Comparison of ENCODE assay signal across 19 cellular contexts in the genomic region with DNA sequence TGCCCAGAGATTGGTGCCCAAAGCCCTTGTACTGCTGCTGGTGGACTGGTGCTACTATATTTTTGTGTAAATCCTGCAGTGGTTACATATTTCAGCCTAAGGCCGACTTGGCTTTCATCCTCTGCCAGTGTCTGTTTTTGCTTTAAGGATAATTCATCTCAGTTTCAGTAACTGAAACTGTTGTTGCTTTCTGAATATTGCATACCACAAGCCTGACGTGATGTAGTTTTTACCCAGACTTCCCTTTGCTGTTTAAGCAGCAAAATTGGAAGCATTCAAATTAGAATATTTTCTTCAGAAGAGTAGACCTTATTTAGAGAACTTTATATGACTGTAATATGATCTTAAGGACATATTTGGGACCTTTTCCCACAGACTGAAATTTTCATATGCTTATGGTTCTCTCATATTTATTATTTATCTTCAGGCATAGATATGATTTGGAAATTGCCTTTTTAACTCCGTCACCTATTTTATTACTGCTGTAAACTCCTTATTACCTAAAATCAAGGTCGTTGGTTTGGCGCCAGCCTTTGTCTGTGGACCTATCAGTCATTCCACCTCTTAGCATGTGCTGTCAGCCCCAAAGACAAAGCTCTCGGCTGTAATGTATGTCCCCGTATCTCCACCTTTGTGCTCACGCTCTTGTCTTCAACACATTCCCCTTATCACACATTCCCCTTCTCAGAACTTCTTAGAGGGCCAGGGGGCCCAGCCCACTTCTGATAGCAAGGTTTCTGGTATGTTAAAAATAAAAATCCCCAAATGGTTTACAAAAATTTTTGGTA.
A peak's percentile ranks its signal among the peaks of the same experiment; 100 is the strongest.
DNase-seq lines count a peak whose midpoint lies in the region; ATAC-seq and TF ChIP-seq lines count a peak whose summit lies in the region.
"Had no signal": no experiment of that assay in that cellular context is flagged by ENCODE, and none has a peak within 500 bp of the region (broad histone marks: within the 10 kb centered on the region; RNA-seq: fewer than 3 reads in every experiment).

No MANE protein-coding gene starts in this region.

- H3K23me2 ChIP-seq in H9 (ENCODE audit: insufficient read length, low read depth, low read length, poor library complexity, severe bottlenecking) = no peaks in the 10 kb centered on the region

- H2BK20ac ChIP-seq in H9 (ENCODE audit: low read depth, low read length, poor library complexity, severe bottlenecking) = no peak overlapping the region

- H2AK5ac ChIP-seq in H9 (ENCODE audit: insufficient read length, low read length) = no peak overlapping the region

- no peak overlapping the region for H3K27ac ChIP-seq in H9 (ENCODE audit: insufficient read length, low read depth, low read length)
- H3K27ac ChIP-seq in ascending aorta = peak overlapping the region; percentile 23 to 65
- H3K27ac ChIP-seq in smooth muscle cell (ENCODE audit: low read depth) = no peak overlapping the region
- H3K27ac ChIP-seq: adrenal gland, lower lobe of right lung, prostate gland had no signal

- TF ChIP-seq CTCF in H9 (conservative IDR thresholded peaks at IDR 0.05) (no peak), ascending aorta (IDR thresholded peaks at IDR 0.05) (no peak), smooth muscle cell (IDR thresholded peaks at IDR 0.05; ENCODE audit: borderline replicate concordance, insufficient read depth, poor library complexity, severe bottlenecking) (no peak)

- H3K27me3 ChIP-seq in H9 (ENCODE audit: insufficient read depth, low read length) (no peaks in the 10 kb centered on the region), ascending aorta (no peaks in the 10 kb centered on the region), smooth muscle cell (ENCODE audit: low read depth) (no peaks in the 10 kb centered on the region)
- H3K27me3 ChIP-seq: adrenal gland, BE2C had no signal

- H3K4me3 ChIP-seq in ascending aorta = no peak overlapping the region
- H3K4me3 ChIP-seq in smooth muscle cell = no peak overlapping the region
- H3K4me3 ChIP-seq: adrenal gland, lower lobe of right lung, prostate gland had no signal

- H2BK15ac ChIP-seq in H9 (ENCODE audit: low read depth, low read length) = no peak overlapping the region

- H3K36me3 ChIP-seq in ascending aorta (no peaks in the 10 kb centered on the region), smooth muscle cell (ENCODE audit: low read depth) (no peaks in the 10 kb centered on the region)
- H3K36me3 ChIP-seq: adrenal gland, BE2C, lower lobe of right lung, prostate gland had no signal

- H3K14ac ChIP-seq in H9 (ENCODE audit: insufficient read depth, low read length) = no peak overlapping the region

- no peak overlapping the region for H2BK5ac ChIP-seq in H9 (ENCODE audit: insufficient read length, low read length)

- no peak overlapping the region for H4K5ac ChIP-seq in H9 (ENCODE audit: insufficient read length, low read depth, low read length)

- no peak overlapping the region for H3K18ac ChIP-seq in H9 (ENCODE audit: insufficient read length, low read depth, low read length)

- no peaks in the 10 kb centered on the region for H3K36me3 Mint-ChIP-seq in H9 (ENCODE audit: insufficient read depth in 1 of 3, low read depth in 3 of 3)
- H3K36me3 Mint-ChIP-seq: naive thymus-derived CD8-positive, alpha-beta T cell had no signal

- peak overlapping the region; percentile 15 for H2BK12ac ChIP-seq in H9 (ENCODE audit: insufficient read length, low read depth, low read length)

- no peaks in the 10 kb centered on the region for H3K27me3 Mint-ChIP-seq in H9 (ENCODE audit: low read depth)

- no peak overlapping the region for H3T11ph ChIP-seq in H9 (ENCODE audit: low read length)

- H2AFZ ChIP-seq in H9 (ENCODE audit: low read length) (no peak overlapping the region), smooth muscle cell (ENCODE audit: low read depth) (peak overlapping the region; percentile 52)

- H4K20me1 ChIP-seq in H9 (ENCODE audit: control insufficient read depth, insufficient read depth, insufficient read length) = no peaks in the 10 kb centered on the region
- no peaks in the 10 kb centered on the region for H4K20me1 ChIP-seq in smooth muscle cell (ENCODE audit: low read depth)

- no peaks in the 10 kb centered on the region for H3F3A ChIP-seq in smooth muscle cell (ENCODE audit: low read depth)

- H3K4me1 ChIP-seq in H9 (ENCODE audit: insufficient read depth, low read length) (no peaks in the 10 kb centered on the region), ascending aorta (peaks cover 0 to 8% of the 10 kb centered on the region in 2 donors), smooth muscle cell (ENCODE audit: low read depth) (no peaks in the 10 kb centered on the region)
- H3K4me1 ChIP-seq: adrenal gland, BE2C, lower lobe of right lung, prostate gland had no signal

- H2BK120ac ChIP-seq in H9 (ENCODE audit: low read depth, low read length, poor library complexity, severe bottlenecking) = no peak overlapping the region

- H3K9ac ChIP-seq in H9 (ENCODE audit: extremely low read depth, insufficient read length, low read length) (no peak overlapping the region), smooth muscle cell (ENCODE audit: low read depth) (no peak overlapping the region)

- intact Hi-C loops in ascending aorta (cut with DNase I) = loop anchor here (10.0 kb wide), 2 partner anchors 619 to 779 kb away; a partner anchor contains a TSS

- peak overlapping the region in 1 of 3 experiments; percentile 3; a peak in 1 of 7 replicates for H3K27ac Mint-ChIP-seq in H9
- H3K27ac Mint-ChIP-seq: naive thymus-derived CD8-positive, alpha-beta T cell; stimulated activated naive CD8-positive, alpha-beta T cell treated with anti-CD3 and anti-CD28 coated beads, Interleukin-15, Interleukin-2, amounts not matched to agents 100 ng/mL and 50 ng/mL, for 24 hours had no signal

- no peak overlapping the region for H3K23ac ChIP-seq in H9 (ENCODE audit: insufficient read length, low read depth, low read length)

- no peak for DNase-seq in H9
- DNase-seq in ascending aorta (ENCODE audit: low spot score in 2 of 2) = no peak
- DNase-seq in fibroblast of the conjunctiva (ENCODE audit: low read depth) = peak; percentile 56
- DNase-seq in smooth muscle cell (lab: John Stamatoyannopoulos, UW; ENCODE audit: unreplicated experiment) = no peak
- no peak for DNase-seq in NCI-H2107 treated with DMSO at 0.1 percent for 48 hours (lab: John Stamatoyannopoulos, UW; ENCODE audit: unreplicated experiment)
- DNase-seq: activated CD4-positive, alpha-beta T cell treated with anti-CD3 and anti-CD28 coated beads, Interleukin-2, amount 50 U/mL, for 48 hours; adrenal gland; BE2C; cortex of kidney; DMS153; lower lobe of right lung; naive thymus-derived CD8-positive, alpha-beta T cell; NCI-H187; NCI-H510A treated with DMSO at 0.1 percent for 48 hours; stimulated activated CD4-positive, alpha-beta T cell treated with anti-CD3 and anti-CD28 coated beads, Interleukin-12 subunit alpha, Interleukin-12 subunit beta, amount 100 ng/mL, for 4 hours had no signal

- WGBS in H9 (ENCODE audit: extremely low coverage, insufficient read length, low lambda C conversion rate) = no CpG with 5 or more reads among the region's 8 CpGs
- 71% methylated on average over 8 of the region's 8 CpGs for WGBS in smooth muscle cell (ENCODE audit: low lambda C conversion rate)

- no peaks in the 10 kb centered on the region for H3K9me3 ChIP-seq in H9 (ENCODE audit: control insufficient read depth, low read depth, low read length)
- no peaks in the 10 kb centered on the region for H3K9me3 ChIP-seq in ascending aorta
- H3K9me3 ChIP-seq in smooth muscle cell (replicated peaks; ENCODE audit: low read depth) = no peaks in the 10 kb centered on the region
- H3K9me3 ChIP-seq: adrenal gland, BE2C, lower lobe of right lung, prostate gland had no signal

- H3K79me1 ChIP-seq in H9 (ENCODE audit: insufficient read depth, low read depth, low read length, poor library complexity, severe bottlenecking) = no peaks in the 10 kb centered on the region

- H4K91ac ChIP-seq in H9 (ENCODE audit: insufficient read length, low read depth, low read length) = no peak overlapping the region

- H3K56ac ChIP-seq in H9 (ENCODE audit: insufficient read length, low read depth, low read length) = no peak overlapping the region

- H3K79me2 ChIP-seq in H9 (ENCODE audit: insufficient read depth, low read length) (no peaks in the 10 kb centered on the region), smooth muscle cell (ENCODE audit: low read depth) (no peaks in the 10 kb centered on the region)

- H3K4me1 Mint-ChIP-seq in H9 = peaks cover 3% of the 10 kb centered on the region in 2 experiments; a peak in 2 of 4 replicates
- H3K4me1 Mint-ChIP-seq: naive thymus-derived CD8-positive, alpha-beta T cell had no signal

- H3K4me2 ChIP-seq in H9 (ENCODE audit: insufficient read depth, insufficient read length, low read length) (no peak overlapping the region), smooth muscle cell (no peak overlapping the region)

- no peak for ATAC-seq in HG03025 (IDR thresholded peaks at IDR 0.05; ENCODE audit: low FRiP score, unreplicated experiment)
- ATAC-seq in HG03442 (IDR thresholded peaks at IDR 0.05; ENCODE audit: unreplicated experiment) = no peak
- ATAC-seq: lower lobe of right lung; naive thymus-derived CD8-positive, alpha-beta T cell had no signal

- no peak overlapping the region for H3K4ac ChIP-seq in H9 (ENCODE audit: low read depth, low read length)

- no peak overlapping the region for H4K8ac ChIP-seq in H9 (replicated peaks; ENCODE audit: insufficient read length, low read depth, low read length)

- H3K9me3 Mint-ChIP-seq in H9 = no peaks in the 10 kb centered on the region
- H3K9me3 Mint-ChIP-seq: naive thymus-derived CD8-positive, alpha-beta T cell; stimulated activated naive CD8-positive, alpha-beta T cell treated with anti-CD3 and anti-CD28 coated beads, Interleukin-15, Interleukin-2, amounts not matched to agents 100 ng/mL and 50 ng/mL, for 24 hours had no signal

- no peak overlapping the region for H3K4me3 Mint-ChIP-seq in H9
- H3K4me3 Mint-ChIP-seq: naive thymus-derived CD8-positive, alpha-beta T cell; stimulated activated naive CD8-positive, alpha-beta T cell treated with anti-CD3 and anti-CD28 coated beads, Interleukin-15, Interleukin-2, amounts not matched to agents 100 ng/mL and 50 ng/mL, for 24 hours had no signal

Comparison
In these comparisons a context has a peak if more than half of its experiments do, and no peak if none do; other contexts are left out.
1. H3K27ac ChIP-seq: peak in ascending aorta (2 of 2); none in H9 (single experiment) and smooth muscle cell (single experiment).